ENCODE assay signal across 1 cellular context in the genomic region with DNA sequence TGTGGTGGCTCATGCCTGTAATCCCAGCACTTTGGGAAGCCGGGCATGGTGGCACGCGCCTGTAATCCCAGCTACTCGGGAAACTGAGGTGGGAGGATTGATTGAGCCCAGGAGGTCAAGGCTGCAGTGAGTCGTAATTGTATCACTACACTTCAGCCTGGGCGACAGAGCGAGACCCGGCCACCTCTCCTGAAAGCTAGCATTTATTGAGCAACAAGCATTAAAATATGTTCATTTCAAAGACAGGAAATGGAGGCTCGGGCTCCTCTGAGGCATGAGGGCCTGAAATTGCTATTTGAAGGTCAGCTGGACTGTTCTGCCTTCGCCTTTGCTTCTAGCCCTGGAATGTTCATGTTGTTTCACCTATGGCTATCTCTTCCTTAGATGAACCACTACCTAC.
TF ChIP-seq lines count a peak whose summit lies in the region.

No MANE protein-coding gene starts in this region.

TF ChIP-seq in K562, 482 proteins besides CTCF, POLR2A, EP300 and RAD21:
- TF ChIP-seq, protein P1, sequence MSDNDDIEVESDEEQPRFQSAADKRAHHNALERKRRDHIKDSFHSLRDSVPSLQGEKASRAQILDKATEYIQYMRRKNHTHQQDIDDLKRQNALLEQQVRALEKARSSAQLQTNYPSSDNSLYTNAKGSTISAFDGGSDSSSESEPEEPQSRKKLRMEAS (CRISPR knock-in tag; IDR thresholded peaks at IDR 0.05), result 0 out of 2 replicates have a peak, but pooled peaks have one; percentile 32
- no peak for TF ChIP-seq ZNF444 (CRISPR knock-in tag; IDR thresholded peaks at IDR 0.05)
